In genomic region chrX:16042980-16043379, GRCh38 we compare ENCODE assay signal across 2 cellular contexts.
TF ChIP-seq lines count a peak whose summit lies in the region.

No MANE protein-coding gene starts in this region.

TF ChIP-seq in GM23338, 12 proteins besides CTCF, POLR2A, EP300 and RAD21:
- TF ChIP-seq ETS1 (IDR thresholded peaks at IDR 0.05) (no peak), NANOG (IDR thresholded peaks at IDR 0.05; ENCODE audit: borderline replicate concordance) (peak; percentile 86)

TF ChIP-seq in H1, 55 proteins besides CTCF, POLR2A, EP300 and RAD21 (continued from another document):
- peak; percentile 62 for TF ChIP-seq CHD7 (IDR thresholded peaks at IDR 0.05; ENCODE audit: insufficient replicate concordance, low read length)
